ENCODE assay signal across 1 cellular context in the genomic region with DNA sequence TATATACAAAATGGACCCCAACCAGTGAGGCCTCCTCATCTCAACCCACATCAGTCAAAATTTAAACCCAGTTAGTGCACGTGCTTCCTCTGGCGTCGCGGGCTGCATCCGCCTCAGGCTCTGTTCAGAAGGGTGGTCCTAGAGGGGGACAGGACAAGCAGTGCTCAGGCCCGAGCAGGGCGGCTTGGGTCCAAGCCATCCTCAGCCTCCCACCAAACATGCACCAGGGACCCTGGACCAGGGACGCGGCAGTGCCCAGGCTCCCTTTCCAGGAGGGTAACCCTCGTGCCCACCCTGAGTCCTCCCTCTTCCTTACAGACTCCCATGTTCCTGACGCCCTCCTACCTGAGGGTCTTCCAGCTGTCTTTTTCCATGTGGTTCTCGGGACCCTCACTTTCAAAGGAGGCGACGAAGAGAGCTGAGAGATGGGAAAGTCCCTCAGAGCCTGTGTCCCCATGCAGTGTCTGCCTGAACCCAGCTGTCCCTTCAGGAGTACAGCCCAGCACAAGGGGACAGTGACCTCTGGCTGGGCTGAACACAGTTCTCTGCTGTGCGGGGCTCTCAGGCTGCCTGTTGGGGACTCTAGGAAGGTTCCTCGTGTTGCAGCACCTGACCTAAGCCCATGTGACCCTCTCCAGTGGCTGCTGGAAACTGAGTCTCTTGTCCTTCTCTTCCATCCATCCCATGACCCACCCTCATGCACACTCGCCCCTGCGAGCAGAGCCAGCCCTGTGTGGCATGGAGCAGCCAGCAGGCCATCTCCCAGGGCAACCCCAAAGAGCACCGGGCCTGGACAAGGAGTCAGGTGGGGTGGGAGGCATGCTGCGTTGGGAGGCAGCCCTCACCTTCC.
TF ChIP-seq lines count a peak whose summit lies in the region.

No MANE protein-coding gene starts in this region.

TF ChIP-seq in SK-N-SH, 30 proteins besides CTCF, POLR2A, EP300 and RAD21 (continued from another document):
- TF ChIP-seq REST (IDR thresholded peaks at IDR 0.05; ENCODE audit: low read depth, low read length) (no peak), FOSL2 (IDR thresholded peaks at IDR 0.05; ENCODE audit: borderline replicate concordance, low read depth) (no peak)
